1 cellular context compared by ENCODE assay signal in the genomic region with DNA sequence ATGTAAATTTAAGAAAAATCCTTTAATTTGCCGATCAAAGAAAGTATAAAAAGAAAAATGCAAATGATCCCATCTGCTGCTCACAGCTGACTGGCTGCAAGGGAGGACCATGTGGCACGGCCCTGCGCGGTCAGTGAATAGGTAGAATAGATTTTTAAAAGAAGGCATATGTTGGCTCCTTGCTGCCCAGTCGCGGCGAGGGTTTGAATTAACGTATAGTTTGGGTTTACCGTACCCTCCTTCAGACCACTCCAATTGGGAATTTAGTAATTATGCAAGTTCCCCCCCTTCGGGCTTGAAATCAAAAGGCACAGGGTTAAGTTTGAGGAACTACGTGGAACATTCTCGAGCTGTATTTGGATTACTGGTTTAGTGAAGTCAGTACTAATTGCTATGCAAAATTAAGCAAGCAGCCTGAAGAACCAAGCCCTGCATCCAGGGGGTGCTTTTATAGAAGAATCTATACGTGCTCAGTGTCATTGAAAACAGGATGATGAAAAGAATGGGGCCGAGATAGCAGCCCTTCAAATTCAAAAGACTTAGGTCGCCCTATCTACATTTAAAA.
TF ChIP-seq lines count a peak whose summit lies in the region.

No MANE protein-coding gene starts in this region.

TF ChIP-seq in K562, 482 proteins besides CTCF, POLR2A, EP300 and RAD21 (continues in another document):
- TF ChIP-seq ZNF121 (CRISPR knock-in tag; conservative IDR thresholded peaks at IDR 0.05) (no peak), STAG1 (CRISPR knock-in tag; IDR thresholded peaks at IDR 0.05; ENCODE audit: borderline replicate concordance) (no peak), DACH1 (IDR thresholded peaks at IDR 0.05; ENCODE audit: partially characterized antibody) (peak; percentile 47), ZNF57 (CRISPR knock-in tag; IDR thresholded peaks at IDR 0.05) (no peak), RAD51 (IDR thresholded peaks at IDR 0.05; ENCODE audit: borderline replicate concordance, low read depth) (peak; percentile 25; the same call in 1 of the 2 replicates), HNRNPUL1 (IDR thresholded peaks at IDR 0.05; ENCODE audit: low read length) (no peak), SIN3B (IDR thresholded peaks at IDR 0.05; ENCODE audit: low read depth) (no peak), HEY1 (CRISPR knock-in tag; IDR thresholded peaks at IDR 0.05; ENCODE audit: borderline replicate concordance) (no peak), MYC (IDR thresholded peaks at IDR 0.05; ENCODE audit: low read depth, low read length) (peak; percentile 65), MYC (CRISPR knock-in tag; IDR thresholded peaks at IDR 0.05; ENCODE audit: borderline replicate concordance, low read depth) (no peak), IRF2 (CRISPR knock-in tag; IDR thresholded peaks at IDR 0.05) (no peak), NBN (IDR thresholded peaks at IDR 0.05; ENCODE audit: low read depth) (no peak), EP400 (IDR thresholded peaks at IDR 0.05) (peak; percentile 46), ZNF695 (CRISPR knock-in tag; IDR thresholded peaks at IDR 0.05) (no peak), POLR3G (IDR thresholded peaks at IDR 0.05; ENCODE audit: extremely low read depth, insufficient read length, insufficient replicate concordance) (no peak), ARID2 (IDR thresholded peaks at IDR 0.05) (0 out of 2 replicates have a peak, but pooled peaks have one; percentile 8), SMARCA4 (IDR thresholded peaks at IDR 0.05) (0 out of 2 replicates have a peak, but pooled peaks have one; percentile 10)
- TF ChIP-seq, protein P1, sequence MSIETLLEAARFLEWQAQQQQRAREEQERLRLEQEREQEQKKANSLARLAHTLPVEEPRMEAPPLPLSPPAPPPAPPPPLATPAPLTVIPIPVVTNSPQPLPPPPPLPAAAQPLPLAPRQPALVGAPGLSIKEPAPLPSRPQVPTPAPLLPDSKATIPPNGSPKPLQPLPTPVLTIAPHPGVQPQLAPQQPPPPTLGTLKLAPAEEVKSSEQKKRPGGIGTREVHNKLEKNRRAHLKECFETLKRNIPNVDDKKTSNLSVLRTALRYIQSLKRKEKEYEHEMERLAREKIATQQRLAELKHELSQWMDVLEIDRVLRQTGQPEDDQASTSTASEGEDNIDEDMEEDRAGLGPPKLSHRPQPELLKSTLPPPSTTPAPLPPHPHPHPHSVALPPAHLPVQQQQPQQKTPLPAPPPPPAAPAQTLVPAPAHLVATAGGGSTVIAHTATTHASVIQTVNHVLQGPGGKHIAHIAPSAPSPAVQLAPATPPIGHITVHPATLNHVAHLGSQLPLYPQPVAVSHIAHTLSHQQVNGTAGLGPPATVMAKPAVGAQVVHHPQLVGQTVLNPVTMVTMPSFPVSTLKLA (conservative IDR thresholded peaks at IDR 0.05) = peak in 1 of 2 experiments; percentile 15; a peak in 2 of 4 replicates
- TF ChIP-seq, protein P2, sequence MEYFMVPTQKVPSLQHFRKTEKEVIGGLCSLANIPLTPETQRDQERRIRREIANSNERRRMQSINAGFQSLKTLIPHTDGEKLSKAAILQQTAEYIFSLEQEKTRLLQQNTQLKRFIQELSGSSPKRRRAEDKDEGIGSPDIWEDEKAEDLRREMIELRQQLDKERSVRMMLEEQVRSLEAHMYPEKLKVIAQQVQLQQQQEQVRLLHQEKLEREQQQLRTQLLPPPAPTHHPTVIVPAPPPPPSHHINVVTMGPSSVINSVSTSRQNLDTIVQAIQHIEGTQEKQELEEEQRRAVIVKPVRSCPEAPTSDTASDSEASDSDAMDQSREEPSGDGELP (CRISPR knock-in tag; IDR thresholded peaks at IDR 0.05; ENCODE audit: borderline replicate concordance) = peak; percentile 72
- TF ChIP-seq, protein P3, sequence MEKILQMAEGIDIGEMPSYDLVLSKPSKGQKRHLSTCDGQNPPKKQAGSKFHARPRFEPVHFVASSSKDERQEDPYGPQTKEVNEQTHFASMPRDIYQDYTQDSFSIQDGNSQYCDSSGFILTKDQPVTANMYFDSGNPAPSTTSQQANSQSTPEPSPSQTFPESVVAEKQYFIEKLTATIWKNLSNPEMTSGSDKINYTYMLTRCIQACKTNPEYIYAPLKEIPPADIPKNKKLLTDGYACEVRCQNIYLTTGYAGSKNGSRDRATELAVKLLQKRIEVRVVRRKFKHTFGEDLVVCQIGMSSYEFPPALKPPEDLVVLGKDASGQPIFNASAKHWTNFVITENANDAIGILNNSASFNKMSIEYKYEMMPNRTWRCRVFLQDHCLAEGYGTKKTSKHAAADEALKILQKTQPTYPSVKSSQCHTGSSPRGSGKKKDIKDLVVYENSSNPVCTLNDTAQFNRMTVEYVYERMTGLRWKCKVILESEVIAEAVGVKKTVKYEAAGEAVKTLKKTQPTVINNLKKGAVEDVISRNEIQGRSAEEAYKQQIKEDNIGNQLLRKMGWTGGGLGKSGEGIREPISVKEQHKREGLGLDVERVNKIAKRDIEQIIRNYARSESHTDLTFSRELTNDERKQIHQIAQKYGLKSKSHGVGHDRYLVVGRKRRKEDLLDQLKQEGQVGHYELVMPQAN (IDR thresholded peaks at IDR 0.05; ENCODE audit: borderline replicate concordance) = 0 out of 2 replicates have a peak, but pooled peaks have one; percentile 22
- TF ChIP-seq, protein P4, sequence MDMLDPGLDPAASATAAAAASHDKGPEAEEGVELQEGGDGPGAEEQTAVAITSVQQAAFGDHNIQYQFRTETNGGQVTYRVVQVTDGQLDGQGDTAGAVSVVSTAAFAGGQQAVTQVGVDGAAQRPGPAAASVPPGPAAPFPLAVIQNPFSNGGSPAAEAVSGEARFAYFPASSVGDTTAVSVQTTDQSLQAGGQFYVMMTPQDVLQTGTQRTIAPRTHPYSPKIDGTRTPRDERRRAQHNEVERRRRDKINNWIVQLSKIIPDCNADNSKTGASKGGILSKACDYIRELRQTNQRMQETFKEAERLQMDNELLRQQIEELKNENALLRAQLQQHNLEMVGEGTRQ (CRISPR knock-in tag; IDR thresholded peaks at IDR 0.05) = peak; percentile 39
- TF ChIP-seq, protein P5, sequence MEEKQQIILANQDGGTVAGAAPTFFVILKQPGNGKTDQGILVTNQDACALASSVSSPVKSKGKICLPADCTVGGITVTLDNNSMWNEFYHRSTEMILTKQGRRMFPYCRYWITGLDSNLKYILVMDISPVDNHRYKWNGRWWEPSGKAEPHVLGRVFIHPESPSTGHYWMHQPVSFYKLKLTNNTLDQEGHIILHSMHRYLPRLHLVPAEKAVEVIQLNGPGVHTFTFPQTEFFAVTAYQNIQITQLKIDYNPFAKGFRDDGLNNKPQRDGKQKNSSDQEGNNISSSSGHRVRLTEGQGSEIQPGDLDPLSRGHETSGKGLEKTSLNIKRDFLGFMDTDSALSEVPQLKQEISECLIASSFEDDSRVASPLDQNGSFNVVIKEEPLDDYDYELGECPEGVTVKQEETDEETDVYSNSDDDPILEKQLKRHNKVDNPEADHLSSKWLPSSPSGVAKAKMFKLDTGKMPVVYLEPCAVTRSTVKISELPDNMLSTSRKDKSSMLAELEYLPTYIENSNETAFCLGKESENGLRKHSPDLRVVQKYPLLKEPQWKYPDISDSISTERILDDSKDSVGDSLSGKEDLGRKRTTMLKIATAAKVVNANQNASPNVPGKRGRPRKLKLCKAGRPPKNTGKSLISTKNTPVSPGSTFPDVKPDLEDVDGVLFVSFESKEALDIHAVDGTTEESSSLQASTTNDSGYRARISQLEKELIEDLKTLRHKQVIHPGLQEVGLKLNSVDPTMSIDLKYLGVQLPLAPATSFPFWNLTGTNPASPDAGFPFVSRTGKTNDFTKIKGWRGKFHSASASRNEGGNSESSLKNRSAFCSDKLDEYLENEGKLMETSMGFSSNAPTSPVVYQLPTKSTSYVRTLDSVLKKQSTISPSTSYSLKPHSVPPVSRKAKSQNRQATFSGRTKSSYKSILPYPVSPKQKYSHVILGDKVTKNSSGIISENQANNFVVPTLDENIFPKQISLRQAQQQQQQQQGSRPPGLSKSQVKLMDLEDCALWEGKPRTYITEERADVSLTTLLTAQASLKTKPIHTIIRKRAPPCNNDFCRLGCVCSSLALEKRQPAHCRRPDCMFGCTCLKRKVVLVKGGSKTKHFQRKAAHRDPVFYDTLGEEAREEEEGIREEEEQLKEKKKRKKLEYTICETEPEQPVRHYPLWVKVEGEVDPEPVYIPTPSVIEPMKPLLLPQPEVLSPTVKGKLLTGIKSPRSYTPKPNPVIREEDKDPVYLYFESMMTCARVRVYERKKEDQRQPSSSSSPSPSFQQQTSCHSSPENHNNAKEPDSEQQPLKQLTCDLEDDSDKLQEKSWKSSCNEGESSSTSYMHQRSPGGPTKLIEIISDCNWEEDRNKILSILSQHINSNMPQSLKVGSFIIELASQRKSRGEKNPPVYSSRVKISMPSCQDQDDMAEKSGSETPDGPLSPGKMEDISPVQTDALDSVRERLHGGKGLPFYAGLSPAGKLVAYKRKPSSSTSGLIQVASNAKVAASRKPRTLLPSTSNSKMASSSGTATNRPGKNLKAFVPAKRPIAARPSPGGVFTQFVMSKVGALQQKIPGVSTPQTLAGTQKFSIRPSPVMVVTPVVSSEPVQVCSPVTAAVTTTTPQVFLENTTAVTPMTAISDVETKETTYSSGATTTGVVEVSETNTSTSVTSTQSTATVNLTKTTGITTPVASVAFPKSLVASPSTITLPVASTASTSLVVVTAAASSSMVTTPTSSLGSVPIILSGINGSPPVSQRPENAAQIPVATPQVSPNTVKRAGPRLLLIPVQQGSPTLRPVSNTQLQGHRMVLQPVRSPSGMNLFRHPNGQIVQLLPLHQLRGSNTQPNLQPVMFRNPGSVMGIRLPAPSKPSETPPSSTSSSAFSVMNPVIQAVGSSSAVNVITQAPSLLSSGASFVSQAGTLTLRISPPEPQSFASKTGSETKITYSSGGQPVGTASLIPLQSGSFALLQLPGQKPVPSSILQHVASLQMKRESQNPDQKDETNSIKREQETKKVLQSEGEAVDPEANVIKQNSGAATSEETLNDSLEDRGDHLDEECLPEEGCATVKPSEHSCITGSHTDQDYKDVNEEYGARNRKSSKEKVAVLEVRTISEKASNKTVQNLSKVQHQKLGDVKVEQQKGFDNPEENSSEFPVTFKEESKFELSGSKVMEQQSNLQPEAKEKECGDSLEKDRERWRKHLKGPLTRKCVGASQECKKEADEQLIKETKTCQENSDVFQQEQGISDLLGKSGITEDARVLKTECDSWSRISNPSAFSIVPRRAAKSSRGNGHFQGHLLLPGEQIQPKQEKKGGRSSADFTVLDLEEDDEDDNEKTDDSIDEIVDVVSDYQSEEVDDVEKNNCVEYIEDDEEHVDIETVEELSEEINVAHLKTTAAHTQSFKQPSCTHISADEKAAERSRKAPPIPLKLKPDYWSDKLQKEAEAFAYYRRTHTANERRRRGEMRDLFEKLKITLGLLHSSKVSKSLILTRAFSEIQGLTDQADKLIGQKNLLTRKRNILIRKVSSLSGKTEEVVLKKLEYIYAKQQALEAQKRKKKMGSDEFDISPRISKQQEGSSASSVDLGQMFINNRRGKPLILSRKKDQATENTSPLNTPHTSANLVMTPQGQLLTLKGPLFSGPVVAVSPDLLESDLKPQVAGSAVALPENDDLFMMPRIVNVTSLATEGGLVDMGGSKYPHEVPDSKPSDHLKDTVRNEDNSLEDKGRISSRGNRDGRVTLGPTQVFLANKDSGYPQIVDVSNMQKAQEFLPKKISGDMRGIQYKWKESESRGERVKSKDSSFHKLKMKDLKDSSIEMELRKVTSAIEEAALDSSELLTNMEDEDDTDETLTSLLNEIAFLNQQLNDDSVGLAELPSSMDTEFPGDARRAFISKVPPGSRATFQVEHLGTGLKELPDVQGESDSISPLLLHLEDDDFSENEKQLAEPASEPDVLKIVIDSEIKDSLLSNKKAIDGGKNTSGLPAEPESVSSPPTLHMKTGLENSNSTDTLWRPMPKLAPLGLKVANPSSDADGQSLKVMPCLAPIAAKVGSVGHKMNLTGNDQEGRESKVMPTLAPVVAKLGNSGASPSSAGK (IDR thresholded peaks at IDR 0.05) = peak; percentile 40; the same call in 1 of the 2 replicates
- TF ChIP-seq, protein P6, sequence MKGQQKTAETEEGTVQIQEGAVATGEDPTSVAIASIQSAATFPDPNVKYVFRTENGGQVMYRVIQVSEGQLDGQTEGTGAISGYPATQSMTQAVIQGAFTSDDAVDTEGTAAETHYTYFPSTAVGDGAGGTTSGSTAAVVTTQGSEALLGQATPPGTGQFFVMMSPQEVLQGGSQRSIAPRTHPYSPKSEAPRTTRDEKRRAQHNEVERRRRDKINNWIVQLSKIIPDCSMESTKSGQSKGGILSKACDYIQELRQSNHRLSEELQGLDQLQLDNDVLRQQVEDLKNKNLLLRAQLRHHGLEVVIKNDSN (CRISPR knock-in tag; IDR thresholded peaks at IDR 0.05) = peak; percentile 30; the same call in 1 of the 2 replicates
- TF ChIP-seq, protein P7, sequence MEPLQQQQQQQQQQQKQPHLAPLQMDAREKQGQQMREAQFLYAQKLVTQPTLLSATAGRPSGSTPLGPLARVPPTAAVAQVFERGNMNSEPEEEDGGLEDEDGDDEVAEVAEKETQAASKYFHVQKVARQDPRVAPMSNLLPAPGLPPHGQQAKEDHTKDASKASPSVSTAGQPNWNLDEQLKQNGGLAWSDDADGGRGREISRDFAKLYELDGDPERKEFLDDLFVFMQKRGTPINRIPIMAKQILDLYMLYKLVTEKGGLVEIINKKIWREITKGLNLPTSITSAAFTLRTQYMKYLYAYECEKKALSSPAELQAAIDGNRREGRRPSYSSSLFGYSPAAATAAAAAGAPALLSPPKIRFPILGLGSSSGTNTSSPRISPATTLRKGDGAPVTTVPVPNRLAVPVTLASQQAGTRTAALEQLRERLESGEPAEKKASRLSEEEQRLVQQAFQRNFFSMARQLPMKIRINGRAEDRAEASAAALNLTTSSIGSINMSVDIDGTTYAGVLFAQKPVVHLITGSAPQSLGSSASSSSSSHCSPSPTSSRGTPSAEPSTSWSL (CRISPR knock-in tag; IDR thresholded peaks at IDR 0.05; ENCODE audit: borderline replicate concordance) = no peak
- TF ChIP-seq, protein P8, sequence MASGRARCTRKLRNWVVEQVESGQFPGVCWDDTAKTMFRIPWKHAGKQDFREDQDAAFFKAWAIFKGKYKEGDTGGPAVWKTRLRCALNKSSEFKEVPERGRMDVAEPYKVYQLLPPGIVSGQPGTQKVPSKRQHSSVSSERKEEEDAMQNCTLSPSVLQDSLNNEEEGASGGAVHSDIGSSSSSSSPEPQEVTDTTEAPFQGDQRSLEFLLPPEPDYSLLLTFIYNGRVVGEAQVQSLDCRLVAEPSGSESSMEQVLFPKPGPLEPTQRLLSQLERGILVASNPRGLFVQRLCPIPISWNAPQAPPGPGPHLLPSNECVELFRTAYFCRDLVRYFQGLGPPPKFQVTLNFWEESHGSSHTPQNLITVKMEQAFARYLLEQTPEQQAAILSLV (tag; IDR thresholded peaks at IDR 0.05) = no peak
- TF ChIP-seq, protein P9, sequence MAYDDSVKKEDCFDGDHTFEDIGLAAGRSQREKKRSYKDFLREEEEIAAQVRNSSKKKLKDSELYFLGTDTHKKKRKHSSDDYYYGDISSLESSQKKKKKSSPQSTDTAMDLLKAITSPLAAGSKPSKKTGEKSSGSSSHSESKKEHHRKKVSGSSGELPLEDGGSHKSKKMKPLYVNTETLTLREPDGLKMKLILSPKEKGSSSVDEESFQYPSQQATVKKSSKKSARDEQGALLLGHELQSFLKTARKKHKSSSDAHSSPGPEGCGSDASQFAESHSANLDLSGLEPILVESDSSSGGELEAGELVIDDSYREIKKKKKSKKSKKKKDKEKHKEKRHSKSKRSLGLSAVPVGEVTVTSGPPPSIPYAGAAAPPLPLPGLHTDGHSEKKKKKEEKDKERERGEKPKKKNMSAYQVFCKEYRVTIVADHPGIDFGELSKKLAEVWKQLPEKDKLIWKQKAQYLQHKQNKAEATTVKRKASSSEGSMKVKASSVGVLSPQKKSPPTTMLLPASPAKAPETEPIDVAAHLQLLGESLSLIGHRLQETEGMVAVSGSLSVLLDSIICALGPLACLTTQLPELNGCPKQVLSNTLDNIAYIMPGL (CRISPR knock-in tag; IDR thresholded peaks at IDR 0.05) = no peak
